ENCODE assay signal across 1 cellular context in the genomic region with DNA sequence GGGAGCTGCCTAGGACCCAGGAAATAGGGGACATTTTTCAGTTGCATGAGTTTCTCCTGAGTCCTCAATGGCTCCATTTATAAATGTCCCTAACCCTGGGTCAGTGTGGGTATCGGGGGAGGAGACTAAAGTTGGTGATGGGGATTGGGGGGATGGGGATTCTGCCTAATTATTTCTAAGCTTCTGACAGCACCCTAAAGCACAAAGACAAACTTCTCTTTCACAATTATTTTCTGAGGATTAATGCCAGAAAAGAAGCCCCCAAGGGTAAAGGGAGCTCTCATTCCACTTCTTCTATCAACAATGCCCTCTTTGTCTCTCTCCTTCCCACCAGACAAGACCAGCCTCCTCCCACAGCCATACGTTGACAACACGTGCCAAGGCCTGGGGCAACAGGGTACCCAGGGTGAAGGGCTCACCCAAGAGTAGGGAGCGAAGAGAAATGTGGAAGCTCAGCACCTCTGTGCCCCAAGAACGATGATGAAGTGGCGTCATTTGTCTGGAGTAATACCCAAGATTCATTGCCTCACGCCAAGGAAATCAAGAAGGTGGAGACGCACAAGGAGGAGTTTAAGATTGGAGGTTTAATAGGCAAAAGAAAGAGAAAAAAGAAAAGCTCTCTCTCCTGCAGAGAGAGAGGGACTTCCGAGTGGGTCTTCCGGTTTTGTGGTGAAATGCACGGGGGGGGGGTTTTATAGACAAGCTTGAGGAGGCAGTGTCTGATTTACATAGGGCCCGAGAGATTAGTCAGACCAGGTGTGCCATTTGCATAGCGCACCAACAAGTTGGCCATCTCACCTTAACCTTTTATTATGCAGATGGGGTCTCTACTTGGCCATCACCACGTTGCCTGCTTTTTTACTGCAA.
A peak's percentile ranks its signal among the peaks of the same experiment; 100 is the strongest.
TF ChIP-seq lines count a peak whose summit lies in the region.

No MANE protein-coding gene starts in this region.

TF ChIP-seq in WTC11, 78 proteins besides CTCF, POLR2A, EP300 and RAD21 (continued from another document):
- TF ChIP-seq, protein P1, sequence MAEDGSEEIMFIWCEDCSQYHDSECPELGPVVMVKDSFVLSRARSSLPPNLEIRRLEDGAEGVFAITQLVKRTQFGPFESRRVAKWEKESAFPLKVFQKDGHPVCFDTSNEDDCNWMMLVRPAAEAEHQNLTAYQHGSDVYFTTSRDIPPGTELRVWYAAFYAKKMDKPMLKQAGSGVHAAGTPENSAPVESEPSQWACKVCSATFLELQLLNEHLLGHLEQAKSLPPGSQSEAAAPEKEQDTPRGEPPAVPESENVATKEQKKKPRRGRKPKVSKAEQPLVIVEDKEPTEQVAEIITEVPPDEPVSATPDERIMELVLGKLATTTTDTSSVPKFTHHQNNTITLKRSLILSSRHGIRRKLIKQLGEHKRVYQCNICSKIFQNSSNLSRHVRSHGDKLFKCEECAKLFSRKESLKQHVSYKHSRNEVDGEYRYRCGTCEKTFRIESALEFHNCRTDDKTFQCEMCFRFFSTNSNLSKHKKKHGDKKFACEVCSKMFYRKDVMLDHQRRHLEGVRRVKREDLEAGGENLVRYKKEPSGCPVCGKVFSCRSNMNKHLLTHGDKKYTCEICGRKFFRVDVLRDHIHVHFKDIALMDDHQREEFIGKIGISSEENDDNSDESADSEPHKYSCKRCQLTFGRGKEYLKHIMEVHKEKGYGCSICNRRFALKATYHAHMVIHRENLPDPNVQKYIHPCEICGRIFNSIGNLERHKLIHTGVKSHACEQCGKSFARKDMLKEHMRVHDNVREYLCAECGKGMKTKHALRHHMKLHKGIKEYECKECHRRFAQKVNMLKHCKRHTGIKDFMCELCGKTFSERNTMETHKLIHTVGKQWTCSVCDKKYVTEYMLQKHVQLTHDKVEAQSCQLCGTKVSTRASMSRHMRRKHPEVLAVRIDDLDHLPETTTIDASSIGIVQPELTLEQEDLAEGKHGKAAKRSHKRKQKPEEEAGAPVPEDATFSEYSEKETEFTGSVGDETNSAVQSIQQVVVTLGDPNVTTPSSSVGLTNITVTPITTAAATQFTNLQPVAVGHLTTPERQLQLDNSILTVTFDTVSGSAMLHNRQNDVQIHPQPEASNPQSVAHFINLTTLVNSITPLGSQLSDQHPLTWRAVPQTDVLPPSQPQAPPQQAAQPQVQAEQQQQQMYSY (CRISPR knock-in tag; IDR thresholded peaks at IDR 0.05): no peak
- TF ChIP-seq KAT7 (CRISPR knock-in tag; IDR thresholded peaks at IDR 0.05; ENCODE audit: borderline replicate concordance) (no peak), SP1 (CRISPR knock-in tag; conservative IDR thresholded peaks at IDR 0.05) (peak; percentile 68; the same call in 1 of the 2 replicates), OVOL2 (CRISPR knock-in tag; IDR thresholded peaks at IDR 0.05; ENCODE audit: borderline replicate concordance) (no peak), PRRX2 (CRISPR knock-in tag; IDR thresholded peaks at IDR 0.05) (no peak), CREM (CRISPR knock-in tag; IDR thresholded peaks at IDR 0.05) (no peak)
- TF ChIP-seq, protein P2, sequence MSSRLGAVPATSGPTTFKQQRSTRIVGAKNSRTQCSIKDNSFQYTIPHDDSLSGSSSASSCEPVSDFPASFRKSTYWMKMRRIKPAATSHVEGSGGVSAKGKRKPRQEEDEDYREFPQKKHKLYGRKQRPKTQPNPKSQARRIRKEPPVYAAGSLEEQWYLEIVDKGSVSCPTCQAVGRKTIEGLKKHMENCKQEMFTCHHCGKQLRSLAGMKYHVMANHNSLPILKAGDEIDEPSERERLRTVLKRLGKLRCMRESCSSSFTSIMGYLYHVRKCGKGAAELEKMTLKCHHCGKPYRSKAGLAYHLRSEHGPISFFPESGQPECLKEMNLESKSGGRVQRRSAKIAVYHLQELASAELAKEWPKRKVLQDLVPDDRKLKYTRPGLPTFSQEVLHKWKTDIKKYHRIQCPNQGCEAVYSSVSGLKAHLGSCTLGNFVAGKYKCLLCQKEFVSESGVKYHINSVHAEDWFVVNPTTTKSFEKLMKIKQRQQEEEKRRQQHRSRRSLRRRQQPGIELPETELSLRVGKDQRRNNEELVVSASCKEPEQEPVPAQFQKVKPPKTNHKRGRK (CRISPR knock-in tag; IDR thresholded peaks at IDR 0.05; ENCODE audit: borderline replicate concordance): no peak
- TF ChIP-seq, protein P3, sequence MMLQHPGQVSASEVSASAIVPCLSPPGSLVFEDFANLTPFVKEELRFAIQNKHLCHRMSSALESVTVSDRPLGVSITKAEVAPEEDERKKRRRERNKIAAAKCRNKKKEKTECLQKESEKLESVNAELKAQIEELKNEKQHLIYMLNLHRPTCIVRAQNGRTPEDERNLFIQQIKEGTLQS (CRISPR knock-in tag; conservative IDR thresholded peaks at IDR 0.05): no peak
- TF ChIP-seq, protein P4, sequence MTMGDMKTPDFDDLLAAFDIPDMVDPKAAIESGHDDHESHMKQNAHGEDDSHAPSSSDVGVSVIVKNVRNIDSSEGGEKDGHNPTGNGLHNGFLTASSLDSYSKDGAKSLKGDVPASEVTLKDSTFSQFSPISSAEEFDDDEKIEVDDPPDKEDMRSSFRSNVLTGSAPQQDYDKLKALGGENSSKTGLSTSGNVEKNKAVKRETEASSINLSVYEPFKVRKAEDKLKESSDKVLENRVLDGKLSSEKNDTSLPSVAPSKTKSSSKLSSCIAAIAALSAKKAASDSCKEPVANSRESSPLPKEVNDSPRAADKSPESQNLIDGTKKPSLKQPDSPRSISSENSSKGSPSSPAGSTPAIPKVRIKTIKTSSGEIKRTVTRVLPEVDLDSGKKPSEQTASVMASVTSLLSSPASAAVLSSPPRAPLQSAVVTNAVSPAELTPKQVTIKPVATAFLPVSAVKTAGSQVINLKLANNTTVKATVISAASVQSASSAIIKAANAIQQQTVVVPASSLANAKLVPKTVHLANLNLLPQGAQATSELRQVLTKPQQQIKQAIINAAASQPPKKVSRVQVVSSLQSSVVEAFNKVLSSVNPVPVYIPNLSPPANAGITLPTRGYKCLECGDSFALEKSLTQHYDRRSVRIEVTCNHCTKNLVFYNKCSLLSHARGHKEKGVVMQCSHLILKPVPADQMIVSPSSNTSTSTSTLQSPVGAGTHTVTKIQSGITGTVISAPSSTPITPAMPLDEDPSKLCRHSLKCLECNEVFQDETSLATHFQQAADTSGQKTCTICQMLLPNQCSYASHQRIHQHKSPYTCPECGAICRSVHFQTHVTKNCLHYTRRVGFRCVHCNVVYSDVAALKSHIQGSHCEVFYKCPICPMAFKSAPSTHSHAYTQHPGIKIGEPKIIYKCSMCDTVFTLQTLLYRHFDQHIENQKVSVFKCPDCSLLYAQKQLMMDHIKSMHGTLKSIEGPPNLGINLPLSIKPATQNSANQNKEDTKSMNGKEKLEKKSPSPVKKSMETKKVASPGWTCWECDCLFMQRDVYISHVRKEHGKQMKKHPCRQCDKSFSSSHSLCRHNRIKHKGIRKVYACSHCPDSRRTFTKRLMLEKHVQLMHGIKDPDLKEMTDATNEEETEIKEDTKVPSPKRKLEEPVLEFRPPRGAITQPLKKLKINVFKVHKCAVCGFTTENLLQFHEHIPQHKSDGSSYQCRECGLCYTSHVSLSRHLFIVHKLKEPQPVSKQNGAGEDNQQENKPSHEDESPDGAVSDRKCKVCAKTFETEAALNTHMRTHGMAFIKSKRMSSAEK (CRISPR knock-in tag; IDR thresholded peaks at IDR 0.05; ENCODE audit: borderline replicate concordance): peak; percentile 86; the same call in 1 of the 2 replicates
